Comparison of ENCODE assay signal across 20 cellular contexts in the genomic region with DNA sequence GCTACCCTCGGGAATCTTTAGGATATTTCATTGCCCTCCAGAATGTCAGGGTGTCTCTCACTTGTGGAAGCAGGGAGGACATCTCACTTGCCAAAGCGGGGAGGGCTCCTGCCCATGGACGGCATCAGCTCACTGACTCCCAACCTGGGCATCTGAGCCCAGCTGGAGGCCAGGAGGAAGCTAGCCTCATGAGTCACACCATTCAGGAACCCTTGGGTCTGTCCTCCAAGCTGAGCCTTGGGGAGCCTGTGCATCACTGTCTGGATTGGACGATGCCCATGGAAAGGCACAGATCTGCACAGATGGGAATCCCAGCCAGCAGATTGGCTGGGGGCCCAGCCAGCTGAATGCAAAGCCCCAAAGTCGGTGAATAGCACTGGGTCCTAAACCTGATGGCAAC. TPM values are rescaled to one million over a fixed set of nuclear protein-coding genes. Genes with fewer than 3 reads are reported as not detected.
DNase-seq lines count a peak whose midpoint lies in the region; ATAC-seq and TF ChIP-seq lines count a peak whose summit lies in the region.
"Had no signal": no experiment of that assay in that cellular context is flagged by ENCODE, and none has a peak within 500 bp of the region (broad histone marks: within the 10 kb centered on the region; RNA-seq: fewer than 3 reads in every experiment).

No MANE protein-coding gene starts in this region.

- no peaks in the 10 kb centered on the region for H3K4me1 Mint-ChIP-seq in activated naive CD8-positive, alpha-beta T cell treated with anti-CD3 and anti-CD28 coated beads, Interleukin-2, amount 10 ng/mL, durations not matched to agents 7 days and 5 days
- H3K4me1 Mint-ChIP-seq in activated naive CD8-positive, alpha-beta T cell treated with anti-CD3 and anti-CD28 coated beads for 36 hours = no peaks in the 10 kb centered on the region
- H3K4me1 Mint-ChIP-seq: CD8-positive, alpha-beta memory T cell had no signal

- H3K27me3 Mint-ChIP-seq in activated naive CD8-positive, alpha-beta T cell treated with anti-CD3 and anti-CD28 coated beads, Interleukin-2, amount 10 ng/mL, durations not matched to agents 7 days and 5 days = peaks cover 29% of the 10 kb centered on the region
- peaks cover 36% of the 10 kb centered on the region for H3K27me3 Mint-ChIP-seq in activated naive CD8-positive, alpha-beta T cell treated with anti-CD3 and anti-CD28 coated beads for 36 hours

- BruUV-seq in PC-3 (replicated peaks; lab: Mats Ljungman, UMichigan) = no TSS peak

- no peaks in the 10 kb centered on the region for H3K27me3 ChIP-seq in PC-3 (ENCODE audit: low read length)
- peaks cover 15% of the 10 kb centered on the region for H3K27me3 ChIP-seq in lower lobe of right lung (ENCODE audit: low read depth)
- peaks cover 29% of the 10 kb centered on the region for H3K27me3 ChIP-seq in suprapubic skin

- no peak for TF ChIP-seq CTCF in PC-3 (conservative IDR thresholded peaks at IDR 0.05; ENCODE audit: low read depth, low read length)
- TF ChIP-seq CTCF in lower lobe of right lung (IDR thresholded peaks at IDR 0.05) = no peak
- no peak for TF ChIP-seq CTCF in suprapubic skin (IDR thresholded peaks at IDR 0.05)

- H3K36me3 ChIP-seq in PC-3 (ENCODE audit: low read depth, low read length) (no peaks in the 10 kb centered on the region), lower lobe of right lung (no peaks in the 10 kb centered on the region), suprapubic skin (no peaks in the 10 kb centered on the region)

- H3K9ac ChIP-seq in PC-3 (ENCODE audit: low read length) = no peak overlapping the region

- POLR2A ChIA-PET in activated naive CD8-positive, alpha-beta T cell treated with anti-CD3 and anti-CD28 coated beads, Interleukin-2, amount 10 ng/mL, durations not matched to agents 7 days and 5 days (lab: Charles Lee) = no interaction called here
- POLR2A ChIA-PET in PC-3 (lab: Charles Lee; ENCODE audit: unreplicated experiment) = no interaction called here

- H3K4me2 ChIP-seq in PC-3 (ENCODE audit: low read length) = no peak overlapping the region
- H3K4me2 ChIP-seq: GM23338 had no signal

- no peaks in the 10 kb centered on the region for H4K20me1 ChIP-seq in PC-3 (ENCODE audit: low read length)

- peak; percentile 16 for DNase-seq in activated naive CD8-positive, alpha-beta T cell treated with anti-CD3 and anti-CD28 coated beads, Interleukin-2, amount 10 ng/mL, durations not matched to agents 7 days and 5 days
- DNase-seq in activated naive CD8-positive, alpha-beta T cell treated with anti-CD3 and anti-CD28 coated beads for 36 hours = no peak
- DNase-seq in PC-3 (no peak), lower lobe of right lung (peak; percentile 14), suprapubic skin (ENCODE audit: low spot score in 2 of 2) (peak; percentile 27 to 28), NCI-H524 treated with DMSO at 0.1 percent for 48 hours (lab: John Stamatoyannopoulos, UW) (no peak), NCI-H1417 (lab: John Stamatoyannopoulos, UW) (no peak), HPDE6-E6E7 (ENCODE audit: extremely low spot score) (no peak)
- DNase-seq: Calu3; CD8-positive, alpha-beta memory T cell; DMS53; GF-D8; IMR-90; NCI-H1694 treated with DMSO at 0.1 percent for 48 hours; NCI-H2081 treated with DMSO at 0.1 percent for 48 hours; NCI-H2171 treated with DMSO at 0.1 percent for 48 hours; NCI-H748 treated with DMSO at 0.1 percent for 48 hours had no signal

- H3K9me2 ChIP-seq in PC-3 (replicated peaks; ENCODE audit: low read length) = no peaks in the 10 kb centered on the region

- intact Hi-C loops in PC-3 (cut with micrococcal nuclease) (no loop called here), lower lobe of right lung (cut with DNase I) (no loop called here)

- H3K27ac ChIP-seq in PC-3 (ENCODE audit: low read length) (no peak overlapping the region), lower lobe of right lung (no peak overlapping the region), suprapubic skin (no peak overlapping the region)
- H3K27ac ChIP-seq: C4-2B had no signal

- no peak for ATAC-seq in activated naive CD8-positive, alpha-beta T cell treated with anti-CD3 and anti-CD28 coated beads, Interleukin-2, amount 10 ng/mL, durations not matched to agents 7 days and 5 days (ENCODE audit: low read depth)
- ATAC-seq in PC-3 (peak; percentile 57; the same call in 1 of the 2 replicates), lower lobe of right lung (no peak)
- ATAC-seq: GM23338, HCT116 had no signal

- H2AFZ ChIP-seq in PC-3 (ENCODE audit: low read length) = no peak overlapping the region
- H2AFZ ChIP-seq: GM23338 had no signal

- no peak overlapping the region for H3K27ac Mint-ChIP-seq in activated naive CD8-positive, alpha-beta T cell treated with anti-CD3 and anti-CD28 coated beads, Interleukin-2, amount 10 ng/mL, durations not matched to agents 7 days and 5 days
- no peak overlapping the region for H3K27ac Mint-ChIP-seq in activated naive CD8-positive, alpha-beta T cell treated with anti-CD3 and anti-CD28 coated beads for 36 hours
- H3K27ac Mint-ChIP-seq: CD8-positive, alpha-beta memory T cell; GM23338 had no signal

- H3K4me3 ChIP-seq in PC-3 (ENCODE audit: low read length) (no peak overlapping the region), lower lobe of right lung (no peak overlapping the region), suprapubic skin (no peak overlapping the region)
- H3K4me3 ChIP-seq: GM23338 had no signal

- no peaks in the 10 kb centered on the region for H3K4me1 ChIP-seq in PC-3 (ENCODE audit: insufficient read depth, low read length)
- H3K4me1 ChIP-seq in lower lobe of right lung = no peaks in the 10 kb centered on the region
- H3K4me1 ChIP-seq in suprapubic skin = peaks cover 1% of the 10 kb centered on the region

- H3K79me2 ChIP-seq in PC-3 (ENCODE audit: low read length) = no peaks in the 10 kb centered on the region

- TF ChIP-seq POLR2A in suprapubic skin (IDR thresholded peaks at IDR 0.05) = no peak

- TF ChIP-seq EP300 in suprapubic skin (IDR thresholded peaks at IDR 0.05) = no peak

- WGBS in suprapubic skin = 71% methylated on average over 4 of the region's 5 CpGs

- H3K4me3 Mint-ChIP-seq in activated naive CD8-positive, alpha-beta T cell treated with anti-CD3 and anti-CD28 coated beads, Interleukin-2, amount 10 ng/mL, durations not matched to agents 7 days and 5 days = no peak overlapping the region
- H3K4me3 Mint-ChIP-seq in activated naive CD8-positive, alpha-beta T cell treated with anti-CD3 and anti-CD28 coated beads for 36 hours = no peak overlapping the region
- H3K4me3 Mint-ChIP-seq: CD8-positive, alpha-beta memory T cell; GM23338 had no signal

- H3K36me3 Mint-ChIP-seq in activated naive CD8-positive, alpha-beta T cell treated with anti-CD3 and anti-CD28 coated beads, Interleukin-2, amount 10 ng/mL, durations not matched to agents 7 days and 5 days = no peaks in the 10 kb centered on the region
- no peaks in the 10 kb centered on the region for H3K36me3 Mint-ChIP-seq in activated naive CD8-positive, alpha-beta T cell treated with anti-CD3 and anti-CD28 coated beads for 36 hours

- no peaks in the 10 kb centered on the region for H3F3A ChIP-seq in PC-3 (ENCODE audit: low read length, unreplicated experiment)

- H3K9me3 Mint-ChIP-seq in activated naive CD8-positive, alpha-beta T cell treated with anti-CD3 and anti-CD28 coated beads, Interleukin-2, amount 10 ng/mL, durations not matched to agents 7 days and 5 days = no peaks in the 10 kb centered on the region
- H3K9me3 Mint-ChIP-seq in activated naive CD8-positive, alpha-beta T cell treated with anti-CD3 and anti-CD28 coated beads for 36 hours = peaks cover 1% of the 10 kb centered on the region
- H3K9me3 Mint-ChIP-seq: CD8-positive, alpha-beta memory T cell had no signal

- peaks cover 7% of the 10 kb centered on the region for H3K9me3 ChIP-seq in PC-3 (ENCODE audit: low read length)
- H3K9me3 ChIP-seq in lower lobe of right lung = no peaks in the 10 kb centered on the region
- no peaks in the 10 kb centered on the region for H3K9me3 ChIP-seq in suprapubic skin

- CTCF ChIA-PET in PC-3 (lab: Charles Lee) = interaction anchor here (0.6 kb wide), 1 partner anchor 78 kb away, joined by 4 read pairs; no protein-coding TSS in a partner anchor

RNA-seq across cellular contexts. Expression of a gene that starts 25.2 kb away (rescaled TPM):
- not detected for total RNA-seq in activated naive CD8-positive, alpha-beta T cell treated with anti-CD3 and anti-CD28 coated beads, Interleukin-2, amount 10 ng/mL, durations not matched to agents 7 days and 5 days
- not detected for total RNA-seq in activated naive CD8-positive, alpha-beta T cell treated with anti-CD3 and anti-CD28 coated beads for 36 hours
- total RNA-seq in PC-3 (2014; rRNA removed) (1.0 and 1.5 TPM in 2 replicates), lower lobe of right lung (6.0 TPM), suprapubic skin (1 to 10 TPM; 2.8 to 6.3 (median 3.8) TPM)
- total RNA-seq: Calu3; CD8-positive, alpha-beta memory T cell; IMR-90 had no signal

RNA-seq across cellular contexts. Expression of a gene that starts 50.5 kb away (rescaled TPM):
- total RNA-seq in activated naive CD8-positive, alpha-beta T cell treated with anti-CD3 and anti-CD28 coated beads, Interleukin-2, amount 10 ng/mL, durations not matched to agents 7 days and 5 days = 100 to 1,000 TPM; 266 to 284 TPM
- 100 to 1,000 TPM; 342 to 350 TPM for total RNA-seq in activated naive CD8-positive, alpha-beta T cell treated with anti-CD3 and anti-CD28 coated beads for 36 hours
- total RNA-seq in PC-3 (2014; rRNA removed) = 685 and 688 TPM in 2 replicates
- 368 TPM for total RNA-seq in lower lobe of right lung
- total RNA-seq in suprapubic skin = 100 to 1,000 TPM; 284 to 385 (median 362) TPM

Comparison
In these comparisons a context has a peak if more than half of its experiments do, and no peak if none do; other contexts are left out.
1. DNase-seq: peak in activated naive CD8-positive, alpha-beta T cell treated with anti-CD3 and anti-CD28 coated beads, Interleukin-2, amount 10 ng/mL, durations not matched to agents 7 days and 5 days (single experiment), lower lobe of right lung (single experiment) and suprapubic skin (2 of 2); none in activated naive CD8-positive, alpha-beta T cell treated with anti-CD3 and anti-CD28 coated beads for 36 hours (single experiment), PC-3 (single experiment), NCI-H524 treated with DMSO at 0.1 percent for 48 hours (single experiment), NCI-H1417 (0 of 3) and HPDE6-E6E7 (single experiment).